ENCODE assay signal across 16 cellular contexts in the genomic region with DNA sequence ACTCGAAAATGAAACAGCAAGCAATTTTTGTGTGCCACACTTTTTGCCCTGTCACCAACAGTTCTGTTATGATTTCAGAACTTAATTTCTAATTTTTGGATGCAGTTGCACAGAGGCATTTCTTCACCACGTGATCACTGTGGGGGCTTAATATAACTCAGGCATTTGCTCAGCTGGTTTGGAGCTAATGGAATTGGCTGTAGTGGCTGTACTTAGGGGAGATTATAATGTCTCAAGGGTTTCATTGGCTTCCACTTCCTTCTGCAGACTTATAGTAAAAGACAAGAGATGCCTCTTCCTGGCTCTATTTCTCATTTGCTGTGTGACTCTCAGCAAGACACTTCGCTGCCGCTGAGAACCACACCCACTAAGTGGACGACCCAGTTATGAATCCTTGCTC.
A peak's percentile ranks its signal among the peaks of the same experiment; 100 is the strongest.
DNase-seq lines count a peak whose midpoint lies in the region; ATAC-seq, FAIRE-seq and TF ChIP-seq lines count a peak whose summit lies in the region.
"Had no signal": no experiment of that assay in that cellular context is flagged by ENCODE, and none has a peak within 500 bp of the region (broad histone marks: within the 10 kb centered on the region; RNA-seq: fewer than 3 reads in every experiment).

No MANE protein-coding gene starts in this region.

- H3K4me3 ChIP-seq in skin epidermis, result no peak overlapping the region

- FAIRE-seq in GM12891 (lab: Jason Lieb, UNC), result peak; percentile 45
- FAIRE-seq: astrocyte had no signal

- peak overlapping the region in 11 of 21 experiments; percentile 2 to 79 (median 41) for H3K27ac ChIP-seq in skin epidermis

- intact Hi-C loops in left cardiac atrium (cut with DNase I), result no loop called here

- DNase-seq in GM12891 (ENCODE audit: insufficient read length, low spot score), result no peak
- DNase-seq in NCI-H82 treated with DMSO at 0.1 percent for 48 hours (lab: John Stamatoyannopoulos, UW; ENCODE audit: unreplicated experiment), result peak; percentile 42
- no peak for DNase-seq in left cardiac atrium
- no peak for DNase-seq in NCI-H774 (lab: John Stamatoyannopoulos, UW)
- DNase-seq in NCI-H2029 (lab: John Stamatoyannopoulos, UW), result no peak
- DNase-seq: activated CD4-positive, alpha-beta T cell treated with anti-CD3 and anti-CD28 coated beads for 1 hour; activated T-cell treated with anti-CD3 and anti-CD28 coated beads, Interleukin-2, amount 50 U/mL, for 48 hours; COR-L47; KBM-7; NCI-H2081; stimulated activated CD4-positive, alpha-beta T cell treated with anti-CD3 and anti-CD28 coated beads, Interleukin-4, amount 100 ng/mL, for 24 hours; stimulated activated naive CD8-positive, alpha-beta T cell treated with anti-CD3 and anti-CD28 coated beads, Interleukin-15, Interleukin-2, amounts not matched to agents 100 U/mL and 50 U/mL, for 24 hours had no signal

- peak; percentile 50 to 72 for ATAC-seq in left cardiac atrium
- no peak for ATAC-seq in GM18858 (IDR thresholded peaks at IDR 0.05; ENCODE audit: unreplicated experiment)
- ATAC-seq: Panc1; stimulated activated naive CD8-positive, alpha-beta T cell treated with anti-CD3 and anti-CD28 coated beads, Interleukin-15, Interleukin-2, amounts not matched to agents 100 U/mL and 50 U/mL, for 24 hours had no signal

- no peak for TF ChIP-seq POLR2A in GM12891 (IDR thresholded peaks at IDR 0.05; ENCODE audit: low read depth, low read length)

TF ChIP-seq in GM12891, 5 proteins besides CTCF, POLR2A, EP300 and RAD21:
- TF ChIP-seq PAX5 (IDR thresholded peaks at IDR 0.05; ENCODE audit: insufficient read depth, low read length, severe bottlenecking) (no peak), POLR2AphosphoS5 (IDR thresholded peaks at IDR 0.05; ENCODE audit: low read depth, low read length) (no peak), TAF1 (IDR thresholded peaks at IDR 0.05; ENCODE audit: low read depth, low read length) (peak; percentile 31; the same call in 1 of the 2 replicates), SPI1 (IDR thresholded peaks at IDR 0.05; ENCODE audit: low read depth, low read length) (peak; percentile 44), POU2F2 (IDR thresholded peaks at IDR 0.05; ENCODE audit: low read depth, low read length) (no peak)
